Comparison of ENCODE assay signal across 1 cellular context in the genomic region with DNA sequence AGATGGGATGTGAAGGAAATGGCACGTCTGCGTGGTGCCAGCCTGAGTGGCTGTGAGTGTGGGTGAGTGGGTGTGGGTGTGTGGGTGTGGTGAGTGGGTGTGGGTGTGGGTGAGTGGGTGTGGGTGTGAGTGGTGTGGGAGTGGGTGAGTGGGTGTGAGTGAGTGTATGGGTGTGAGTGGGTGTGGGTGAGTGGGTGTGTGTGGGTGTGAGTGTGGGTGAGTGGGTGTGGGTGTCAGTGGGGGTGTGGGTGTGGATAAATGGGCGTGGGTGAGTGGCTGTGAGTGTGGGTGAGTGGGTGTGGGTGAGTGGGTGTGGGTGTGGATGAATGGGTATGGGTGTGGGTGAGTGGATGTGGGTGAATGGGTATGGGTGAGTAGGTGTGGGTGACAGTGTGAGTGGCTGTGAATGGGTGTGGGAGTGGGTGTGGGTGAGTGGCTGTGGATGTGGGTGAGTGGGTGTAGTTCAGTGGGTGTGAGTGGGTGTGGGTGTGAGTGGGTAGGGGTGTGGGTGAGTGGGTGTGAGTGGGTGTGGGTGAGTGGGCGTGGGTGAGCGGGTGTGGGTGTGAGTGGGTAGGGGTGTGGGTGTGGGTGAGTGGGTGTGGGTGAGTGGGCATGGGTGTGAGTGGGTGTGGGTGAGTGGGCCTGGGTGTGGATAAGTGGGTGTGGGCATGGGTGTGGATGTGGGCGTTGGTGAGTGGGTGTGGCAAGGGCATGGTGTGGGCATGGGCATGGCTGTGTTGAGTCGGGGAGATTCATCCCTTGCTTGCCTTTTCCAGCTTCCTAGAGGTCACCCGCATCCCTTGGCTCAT.
TF ChIP-seq lines count a peak whose summit lies in the region.

No MANE protein-coding gene starts in this region.

TF ChIP-seq in HepG2, 621 proteins besides CTCF, POLR2A, EP300 and RAD21 (continued from another document):
- TF ChIP-seq NCOA1 (CRISPR knock-in tag; IDR thresholded peaks at IDR 0.05) (no peak), HOXA9 (CRISPR knock-in tag; IDR thresholded peaks at IDR 0.05; ENCODE audit: borderline replicate concordance) (peak; percentile 65; the same call in 1 of the 2 replicates), ARNTL (CRISPR knock-in tag; IDR thresholded peaks at IDR 0.05) (no peak), HNRNPK (IDR thresholded peaks at IDR 0.05; ENCODE audit: low read depth, low read length, poor library complexity, severe bottlenecking) (peak; percentile 20), ZNF780A (CRISPR knock-in tag; IDR thresholded peaks at IDR 0.05) (0 out of 2 replicates have a peak, but pooled peaks have one; percentile 43), CREB1 (IDR thresholded peaks at IDR 0.05) (no peak), CREB1 (CRISPR knock-in tag; IDR thresholded peaks at IDR 0.05) (no peak), GZF1 (CRISPR knock-in tag; IDR thresholded peaks at IDR 0.05) (no peak), FOXK2 (IDR thresholded peaks at IDR 0.05) (0 out of 2 replicates have a peak, but pooled peaks have one; percentile 4), ZNF501 (CRISPR knock-in tag; IDR thresholded peaks at IDR 0.05) (no peak), MNT (IDR thresholded peaks at IDR 0.05) (0 out of 2 replicates have a peak, but pooled peaks have one; percentile 1), ZNF83 (CRISPR knock-in tag; IDR thresholded peaks at IDR 0.05; ENCODE audit: borderline replicate concordance) (no peak)
